In genomic region chr3:48715179-48715800, GRCh38 we compare ENCODE assay signal across 8 cellular contexts. TPM values are rescaled to one million over a fixed set of nuclear protein-coding genes. Genes with fewer than 3 reads are reported as not detected.
DNase-seq lines count a peak whose midpoint lies in the region; ATAC-seq, FAIRE-seq and TF ChIP-seq lines count a peak whose summit lies in the region.

No MANE protein-coding gene starts in this region.

- FAIRE-seq in RCC 7860 (lab: Jason Lieb, UNC) (no peak), small intestine (lab: Jason Lieb, UNC) (no peak)

- peak; percentile 45 for DNase-seq in RCC 7860 (ENCODE audit: low spot score)
- DNase-seq in esophagus muscularis mucosa (ENCODE audit: extremely low spot score) = no peak
- DNase-seq in prostate gland (ENCODE audit: low spot score) = peak; percentile 40
- DNase-seq in small intestine = no peak
- DNase-seq in NK-92 treated with Interleukin-12 subunit alpha and Interleukin-12 subunit beta, amount 100 ng/mL, for 24 hours (lab: John Stamatoyannopoulos, UW) = no peak
- no peak for DNase-seq in NCI-H1092 treated with DMSO at 0.1 percent for 48 hours (lab: John Stamatoyannopoulos, UW)

- ATAC-seq in GM19395 (IDR thresholded peaks at IDR 0.05; ENCODE audit: unreplicated experiment) = no peak

- peaks cover 33 to 65% (median 54%) of the 10 kb centered on the region in 4 donors for H3K4me1 ChIP-seq in esophagus muscularis mucosa
- H3K4me1 ChIP-seq in prostate gland (replicated peaks) = peaks cover 8% of the 10 kb centered on the region
- H3K4me1 ChIP-seq in small intestine (ENCODE audit: control insufficient read depth in 2 of 2, insufficient read depth in 1 of 2, low read depth in 1 of 2, low read length in 1 of 2) = peaks cover 0 to 4% of the 10 kb centered on the region in 2 donors

- TF ChIP-seq POLR2A in esophagus muscularis mucosa (IDR thresholded peaks at IDR 0.05; ENCODE audit: low read depth) = no peak
- TF ChIP-seq POLR2A in prostate gland (IDR thresholded peaks at IDR 0.05) = no peak

- H3K27me3 ChIP-seq in esophagus muscularis mucosa (no peaks in the 10 kb centered on the region), prostate gland (replicated peaks; ENCODE audit: insufficient read depth) (no peaks in the 10 kb centered on the region), small intestine (ENCODE audit: control insufficient read depth in 2 of 2, insufficient read depth in 2 of 2, low read length in 2 of 2) (no peaks in the 10 kb centered on the region)

- peaks cover 0 to 40% (median 21%) of the 10 kb centered on the region in 4 donors for H3K36me3 ChIP-seq in esophagus muscularis mucosa
- no peaks in the 10 kb centered on the region for H3K36me3 ChIP-seq in prostate gland
- peaks cover 6 to 10% of the 10 kb centered on the region in 2 donors for H3K36me3 ChIP-seq in small intestine (ENCODE audit: control insufficient read depth in 2 of 2, insufficient read depth in 2 of 2, low read length in 2 of 2)

- TF ChIP-seq CTCF in GM12875 (IDR thresholded peaks at IDR 0.05; ENCODE audit: borderline replicate concordance, insufficient read depth, low read depth, low read length) = no peak
- TF ChIP-seq CTCF in esophagus muscularis mucosa (IDR thresholded peaks at IDR 0.05) = no peak
- no peak for TF ChIP-seq CTCF in prostate gland (IDR thresholded peaks at IDR 0.05)

- intact Hi-C loops in esophagus muscularis mucosa (cut with DNase I) (no loop called here), prostate gland (cut with DNase I) (no loop called here)

- no peaks in the 10 kb centered on the region for H3K9me3 ChIP-seq in esophagus muscularis mucosa
- no peaks in the 10 kb centered on the region for H3K9me3 ChIP-seq in prostate gland
- H3K9me3 ChIP-seq in small intestine (ENCODE audit: control insufficient read depth, low read depth) = no peaks in the 10 kb centered on the region

- H3K27ac ChIP-seq in esophagus muscularis mucosa (replicated peaks in 1 of 4) = peak overlapping the region; percentile 18 to 60 (median 57)
- peak overlapping the region; percentile 94 for H3K27ac ChIP-seq in prostate gland
- H3K27ac ChIP-seq in small intestine (ENCODE audit: low read depth in 1 of 2, low read length in 1 of 2) = no peak overlapping the region

- peak overlapping the region; percentile 16 for H3K4me3 ChIP-seq in GM12875 (ENCODE audit: low read depth, low read length)
- peak overlapping the region in 1 of 4 donors; percentile 67 for H3K4me3 ChIP-seq in esophagus muscularis mucosa
- peak overlapping the region in 1 of 2 donors; percentile 82 for H3K4me3 ChIP-seq in prostate gland
- H3K4me3 ChIP-seq in small intestine (ENCODE audit: low read depth in 1 of 2, low read length in 2 of 2) = no peak overlapping the region

- TF ChIP-seq EP300 in esophagus muscularis mucosa (IDR thresholded peaks at IDR 0.05) = no peak

RNA-seq across cellular contexts. Expression of gene IP6K2, which starts 1.7 kb away (rescaled TPM):
- total RNA-seq in esophagus muscularis mucosa = 10 to 100 TPM; 31.0 to 57.5 (median 41.2) TPM
- 100 to 1,000 TPM; 112 to 165 TPM for total RNA-seq in prostate gland
- 100 to 1,000 TPM in 1 of 3 donors, 10 to 100 TPM in 2; 79.5 to 132 (median 84.6) TPM for polyA plus RNA-seq in small intestine

RNA-seq across cellular contexts. Expression of gene NCKIPSD, which starts 29.6 kb away (rescaled TPM):
- total RNA-seq in esophagus muscularis mucosa (10 to 100 TPM; 18.9 to 34.7 (median 29.1) TPM), prostate gland (10 to 100 TPM; 32.9 to 83.3 TPM)
- polyA plus RNA-seq in small intestine = 10 to 100 TPM in 2 of 3 donors, 1 to 10 TPM in 1; 8.9 to 14.5 (median 14.4) TPM

RNA-seq across cellular contexts. Expression of gene CELSR3, which starts 52.6 kb away (rescaled TPM):
- total RNA-seq in esophagus muscularis mucosa (1 to 10 TPM in 1 of 4 donors, under 1 TPM in 3; 0.33 to 1.3 (median 0.63) TPM), prostate gland (1 to 10 TPM in 1 of 2 donors, under 1 TPM in 1; 0.41 to 6.4 TPM)
- 1 to 10 TPM in 1 of 3 donors, under 1 TPM in 2; 0.27 to 1.7 (median 0.45) TPM for polyA plus RNA-seq in small intestine

Comparison
In these comparisons a context has a peak if more than half of its experiments do, and no peak if none do; other contexts are left out.
1. DNase-seq: peak in RCC 7860 (single experiment) and prostate gland (single experiment); none in esophagus muscularis mucosa (single experiment), small intestine (single experiment), NK-92 treated with Interleukin-12 subunit alpha and Interleukin-12 subunit beta, amount 100 ng/mL, for 24 hours (single experiment) and NCI-H1092 treated with DMSO at 0.1 percent for 48 hours (single experiment).
2. H3K27ac ChIP-seq: peak in esophagus muscularis mucosa (4 of 4) and prostate gland (2 of 2); none in small intestine (0 of 2).